In genomic region chr19:46608581-46609345, GRCh38 we compare ENCODE assay signal across 1 cellular context.
TF ChIP-seq lines count a peak whose summit lies in the region.

No MANE protein-coding gene starts in this region.

TF ChIP-seq in GM12878, 131 proteins besides CTCF, POLR2A, EP300 and RAD21:
- TF ChIP-seq EED (IDR thresholded peaks at IDR 0.05; ENCODE audit: low read depth) (no peak), PML (IDR thresholded peaks at IDR 0.05; ENCODE audit: low read length) (peak; percentile 3; the same call in 1 of the 2 replicates)
